In the genomic region with DNA sequence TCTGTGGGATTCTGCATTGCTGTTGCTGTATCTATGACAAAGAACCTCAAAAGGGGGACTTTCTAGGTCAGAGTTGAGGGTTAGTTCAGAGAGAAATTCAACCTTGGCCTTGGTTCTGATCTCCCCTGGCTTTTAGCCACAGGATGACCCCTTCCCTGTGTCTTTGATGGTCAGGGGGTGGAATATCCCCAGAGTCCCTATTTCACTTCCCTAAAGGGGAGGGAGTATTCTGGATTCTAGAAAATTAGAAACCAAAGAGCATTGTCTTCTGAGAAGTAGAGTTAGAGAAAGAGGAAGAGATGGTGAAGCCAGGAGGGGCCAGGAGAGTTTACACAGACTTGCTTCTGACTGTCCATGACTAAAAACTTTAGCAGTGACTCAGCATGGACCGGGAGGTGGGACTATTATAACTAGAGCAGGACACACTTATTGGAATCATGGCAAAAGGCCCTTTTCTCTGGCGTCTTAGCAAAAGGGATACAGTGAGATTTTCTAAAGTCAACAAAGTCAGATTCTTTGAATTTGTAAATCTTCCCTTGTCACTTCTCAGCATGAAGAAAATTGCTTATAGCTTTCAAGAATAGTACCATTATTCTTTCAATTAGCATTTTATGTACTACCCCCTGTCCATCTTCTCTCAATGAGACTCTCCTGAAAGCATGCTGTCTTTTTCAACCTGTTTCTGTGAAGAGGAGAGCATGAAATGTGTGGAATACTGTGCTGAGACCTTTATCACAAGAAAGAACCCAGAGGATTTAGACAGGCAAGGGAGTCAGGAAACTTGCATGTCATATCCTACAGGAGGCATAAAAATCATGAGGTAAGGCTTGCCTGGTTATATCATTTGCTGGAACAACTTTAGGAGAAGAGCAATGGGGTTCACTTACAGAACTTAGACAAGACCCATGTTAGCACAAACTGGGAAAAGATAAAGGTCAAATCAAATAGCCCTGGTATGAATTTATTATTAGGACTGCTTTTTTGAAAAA, we compare ENCODE assay signal across 12 cellular contexts. TPM values are rescaled to one million over a fixed set of nuclear protein-coding genes. Genes with fewer than 3 reads are reported as not detected.
A peak's percentile ranks its signal among the peaks of the same experiment; 100 is the strongest.
DNase-seq lines count a peak whose midpoint lies in the region; ATAC-seq and TF ChIP-seq lines count a peak whose summit lies in the region.
"Had no signal": no experiment of that assay in that cellular context is flagged by ENCODE, and none has a peak within 500 bp of the region (broad histone marks: within the 10 kb centered on the region; RNA-seq: fewer than 3 reads in every experiment).

No MANE protein-coding gene starts in this region.

- H3K36me3 Mint-ChIP-seq in T-helper 17 cell (ENCODE audit: low read depth): no peaks in the 10 kb centered on the region
- H3K36me3 Mint-ChIP-seq: type B pancreatic cell had no signal

- H3K27ac ChIP-seq in SJSA1: no peak overlapping the region
- peak overlapping the region in 7 of 10 donors; percentile 23 to 67 (median 59) for H3K27ac ChIP-seq in heart right ventricle
- H3K27ac ChIP-seq: HL-60, parathyroid adenoma, SK-N-MC had no signal

- no peaks in the 10 kb centered on the region for H3K27me3 Mint-ChIP-seq in T-helper 17 cell

- no peaks in the 10 kb centered on the region for H3K27me3 ChIP-seq in SJSA1 (replicated peaks)
- H3K27me3 ChIP-seq in heart right ventricle: peaks cover 0 to 6% (median 0%) of the 10 kb centered on the region in 7 donors

- WGBS in heart right ventricle, 2 donors: 41 to 56% methylated on average over 2 of the region's 2 CpGs

- H3K27ac Mint-ChIP-seq in T-helper 17 cell: no peak overlapping the region
- H3K27ac Mint-ChIP-seq: type B pancreatic cell had no signal

- H3K9me3 ChIP-seq in SJSA1 (replicated peaks) (no peaks in the 10 kb centered on the region), heart right ventricle (no peaks in the 10 kb centered on the region), T-helper 17 cell (ENCODE audit: control insufficient read depth, low read length, poor library complexity, severe bottlenecking) (no peaks in the 10 kb centered on the region)

- no peak overlapping the region for H3K4me3 ChIP-seq in SJSA1
- H3K4me3 ChIP-seq in heart right ventricle: no peak overlapping the region
- H3K4me3 ChIP-seq in skeletal muscle cell (ENCODE audit: low read depth, low read length): no peak overlapping the region
- H3K4me3 ChIP-seq: SK-N-MC had no signal

- ATAC-seq in GM18868 (IDR thresholded peaks at IDR 0.05; ENCODE audit: unreplicated experiment): peak; percentile 80
- ATAC-seq in heart right ventricle: peak in 7 of 8 donors; percentile 74 to 94 (median 80)
- ATAC-seq in HG02885 (IDR thresholded peaks at IDR 0.05; ENCODE audit: poor library complexity, unreplicated experiment): no peak
- no peak for ATAC-seq in T-helper 17 cell

- H3K4me1 ChIP-seq in SJSA1 (replicated peaks): peaks cover 10% of the 10 kb centered on the region
- H3K4me1 ChIP-seq in heart right ventricle: peaks cover 0 to 21% (median 7%) of the 10 kb centered on the region in 9 donors
- H3K4me1 ChIP-seq: parathyroid adenoma had no signal

- no peak for TF ChIP-seq CTCF in heart right ventricle (IDR thresholded peaks at IDR 0.05)

- DNase-seq in SJSA1 (ENCODE audit: low read depth in 1 of 2, low spot score in 2 of 2): peak; percentile 36 to 45
- DNase-seq in heart right ventricle: peak in 1 of 2 donors; percentile 23
- DNase-seq in skeletal muscle cell (ENCODE audit: low read depth): peak; percentile 56
- DNase-seq in NCI-H446 treated with DMSO at 0.1 percent for 48 hours (lab: John Stamatoyannopoulos, UW): no peak
- no peak for DNase-seq in stimulated activated CD4-positive, alpha-beta T cell treated with anti-CD3 and anti-CD28 coated beads, Interleukin-15, amount 100 ng/mL, for 24 hours
- DNase-seq in T-helper 17 cell: no peak

- intact Hi-C loops in heart right ventricle (cut with DNase I): no loop called here

- no peaks in the 10 kb centered on the region for H3K4me1 Mint-ChIP-seq in T-helper 17 cell

- no peaks in the 10 kb centered on the region for H3K36me3 ChIP-seq in SJSA1
- no peaks in the 10 kb centered on the region for H3K36me3 ChIP-seq in heart right ventricle

- H3K4me3 Mint-ChIP-seq in T-helper 17 cell: no peak overlapping the region
- H3K4me3 Mint-ChIP-seq: type B pancreatic cell had no signal

RNA-seq across cellular contexts. Expression of a gene that starts 56.5 kb away (rescaled TPM):
- 8.0 and 21.7 TPM in 2 replicates for total RNA-seq in SJSA1 (2014; rRNA removed; shearing (Covaris generic))
- total RNA-seq in heart right ventricle (10 to 100 TPM in 3 of 10 donors, 1 to 10 TPM in 7; 4.0 to 16.6 (median 7.6) TPM), T-helper 17 cell (not detected)
- polyA plus RNA-seq in heart right ventricle: 1 to 10 TPM; 7.3 to 9.6 TPM

Comparison
In these comparisons a context has a peak if more than half of its experiments do, and no peak if none do; other contexts are left out.
1. ATAC-seq: peak in GM18868 (single experiment) and heart right ventricle (7 of 8); none in HG02885 (single experiment) and T-helper 17 cell (single experiment).
2. DNase-seq: peak in SJSA1 (2 of 2) and skeletal muscle cell (single experiment); none in NCI-H446 treated with DMSO at 0.1 percent for 48 hours (single experiment), stimulated activated CD4-positive, alpha-beta T cell treated with anti-CD3 and anti-CD28 coated beads, Interleukin-15, amount 100 ng/mL, for 24 hours (single experiment) and T-helper 17 cell (0 of 3).